Comparison of ENCODE assay signal across 8 cellular contexts in the genomic region with DNA sequence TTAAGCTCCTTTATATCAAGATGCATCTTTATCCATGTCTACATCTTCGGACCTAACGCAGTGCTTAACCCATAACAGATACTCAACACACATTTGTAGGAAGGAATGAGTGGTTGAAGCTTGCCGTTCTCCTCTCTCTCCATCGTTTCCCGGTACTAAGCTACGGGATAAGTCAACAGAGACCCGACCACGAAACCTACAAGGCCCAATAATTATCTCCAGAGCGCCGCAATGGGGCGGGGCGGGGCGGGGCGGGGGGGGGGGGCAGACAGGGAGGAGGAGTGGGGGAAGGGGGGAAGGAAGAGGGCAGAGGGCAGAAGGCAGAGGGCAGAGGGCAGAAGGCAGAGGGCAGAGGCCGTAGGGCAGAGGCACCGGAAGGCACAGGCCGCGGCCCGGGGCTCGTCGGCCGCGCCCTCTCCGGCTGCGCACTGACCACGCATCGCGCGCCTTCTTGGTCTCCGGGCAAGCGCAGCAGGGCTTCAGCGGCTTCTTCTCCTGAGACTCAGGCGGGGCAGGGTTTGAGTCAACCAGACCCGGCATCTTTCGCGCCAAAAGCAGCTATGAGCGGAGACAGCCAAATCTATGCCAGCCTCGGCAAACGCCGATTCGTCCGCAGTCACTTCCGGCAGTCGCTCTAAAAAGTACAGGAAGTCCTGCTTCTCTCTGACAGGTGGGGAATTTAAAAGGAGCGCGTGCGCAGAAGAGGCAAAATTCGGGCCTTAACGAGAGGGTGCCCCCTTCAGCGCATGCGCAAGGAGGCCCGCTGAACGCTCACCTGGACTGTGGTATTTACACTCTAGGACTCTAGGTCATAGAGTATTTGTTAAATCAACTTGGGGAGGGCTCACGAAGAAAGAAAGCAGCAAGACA. TPM values are rescaled to one million over a fixed set of nuclear protein-coding genes. Genes with fewer than 3 reads are reported as not detected.
DNase-seq lines count a peak whose midpoint lies in the region; ATAC-seq and TF ChIP-seq lines count a peak whose summit lies in the region.

A gene with protein sequence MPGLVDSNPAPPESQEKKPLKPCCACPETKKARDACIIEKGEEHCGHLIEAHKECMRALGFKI (minus strand): TSS at position 636 of the 870 bp plus-strand sequence. CDS start 96 bp downstream, at position 540.

- ATAC-seq in GM19328 (IDR thresholded peaks at IDR 0.05; ENCODE audit: unreplicated experiment) = peak; percentile 86
- peak; percentile 86 for ATAC-seq in HG03520 (IDR thresholded peaks at IDR 0.05; ENCODE audit: unreplicated experiment)

- no peaks in the 10 kb centered on the region for H3K9me3 Mint-ChIP-seq in activated CD4-positive, alpha-beta T cell treated with anti-CD3 and anti-CD28 coated beads, Interleukin-2, amount 10 ng/mL, durations not matched to agents 7 days and 5 days

- H3K36me3 Mint-ChIP-seq in activated CD4-positive, alpha-beta T cell treated with anti-CD3 and anti-CD28 coated beads, Interleukin-2, amount 10 ng/mL, durations not matched to agents 7 days and 5 days (ENCODE audit: low read depth) = peaks cover 34% of the 10 kb centered on the region

- no peaks in the 10 kb centered on the region for H3K27me3 ChIP-seq in BJ (ENCODE audit: control insufficient read depth, insufficient read depth, low read length)

- DNase-seq in BJ (ENCODE audit: low read depth) (peak; percentile 89), NCI-H69 (lab: John Stamatoyannopoulos, UW) (peak; percentile 96), cortex of kidney (lab: John Stamatoyannopoulos, UW) (peak; percentile 44), left kidney (ENCODE audit: low read depth, low spot score) (peak; percentile 99)
- peak; percentile 98 for DNase-seq in activated CD4-positive, alpha-beta T cell treated with anti-CD3 and anti-CD28 coated beads, Interleukin-2, amount 10 ng/mL, durations not matched to agents 7 days and 5 days
- peak; percentile 92 to 94 for DNase-seq in stimulated activated CD4-positive, alpha-beta T cell treated with anti-CD3 and anti-CD28 coated beads, Interleukin-2, amount 100 ng/mL, for 24 hours

- H3K27me3 Mint-ChIP-seq in activated CD4-positive, alpha-beta T cell treated with anti-CD3 and anti-CD28 coated beads, Interleukin-2, amount 10 ng/mL, durations not matched to agents 7 days and 5 days = no peaks in the 10 kb centered on the region

- H3K36me3 ChIP-seq in BJ (ENCODE audit: control insufficient read depth, insufficient read depth, low read length) = peaks cover 1% of the 10 kb centered on the region

- POLR2A ChIA-PET in BJ (lab: Charles Lee) = no interaction called here
- POLR2A ChIA-PET in activated CD4-positive, alpha-beta T cell treated with anti-CD3 and anti-CD28 coated beads, Interleukin-2, amount 10 ng/mL, durations not matched to agents 7 days and 5 days (lab: Charles Lee) = interaction anchor here (0.6 kb wide), 2 partner anchors 14 to 61 kb away, joined by 3 read pairs; no protein-coding TSS in a partner anchor

- peaks cover 39% of the 10 kb centered on the region for H3K4me1 Mint-ChIP-seq in activated CD4-positive, alpha-beta T cell treated with anti-CD3 and anti-CD28 coated beads, Interleukin-2, amount 10 ng/mL, durations not matched to agents 7 days and 5 days

- H3K4me3 Mint-ChIP-seq in activated CD4-positive, alpha-beta T cell treated with anti-CD3 and anti-CD28 coated beads, Interleukin-2, amount 10 ng/mL, durations not matched to agents 7 days and 5 days = peak within 1 kb of the TSS; percentile 98

- peak within 1 kb of the TSS; percentile 66 for H3K4me3 ChIP-seq in BJ (ENCODE audit: low read depth, low read length)

- no peak for TF ChIP-seq CTCF in BJ (IDR thresholded peaks at IDR 0.05; ENCODE audit: insufficient read depth, low read depth, low read length)

- CTCF ChIA-PET in BJ (lab: Yijun Ruan, JAX) = interaction anchor here (1.5 to 1.6 kb wide), 2 partner anchors 27 to 151 kb away, joined by 3 to 5 read pairs; no protein-coding TSS in a partner anchor
- CTCF ChIA-PET in activated CD4-positive, alpha-beta T cell treated with anti-CD3 and anti-CD28 coated beads, Interleukin-2, amount 10 ng/mL, durations not matched to agents 7 days and 5 days (lab: Charles Lee) = interaction anchor here (0.8 to 1.4 kb wide), 2 partner anchors 172 to 436 kb away, joined by 3 to 4 read pairs; a partner anchor contains a TSS

- H3K27ac Mint-ChIP-seq in activated CD4-positive, alpha-beta T cell treated with anti-CD3 and anti-CD28 coated beads, Interleukin-2, amount 10 ng/mL, durations not matched to agents 7 days and 5 days = peak within 1 kb of the TSS; percentile 98

RNA-seq across cellular contexts. Expression of the gene that starts here (rescaled TPM):
- polyA plus RNA-seq in BJ (2011; rRNA removed) = 42.0 and 48.1 TPM in 2 replicates
- polyA minus RNA-seq in BJ (2011; rRNA and poly(A)+ RNA removed) = 6.8 and 7.7 TPM in 2 replicates
- total RNA-seq in activated CD4-positive, alpha-beta T cell treated with anti-CD3 and anti-CD28 coated beads, Interleukin-2, amount 10 ng/mL, durations not matched to agents 7 days and 5 days = 10 to 100 TPM; 52.7 to 54.5 TPM

Comparison
In these comparisons a context has a peak if more than half of its experiments do, and no peak if none do; other contexts are left out.
1. Peak in every context shown above with its lines: DNase-seq, ATAC-seq and H3K4me3 ChIP-seq.
2. DNase-seq: peak in every context shown above with its lines; median percentile 99 in left kidney; 98 in activated CD4-positive, alpha-beta T cell treated with anti-CD3 and anti-CD28 coated beads, Interleukin-2, amount 10 ng/mL, durations not matched to agents 7 days and 5 days; 96 in NCI-H69; 93 in stimulated activated CD4-positive, alpha-beta T cell treated with anti-CD3 and anti-CD28 coated beads, Interleukin-2, amount 100 ng/mL, for 24 hours; 89 in BJ; 44 in cortex of kidney.